10 cellular contexts compared by ENCODE assay signal in genomic region chr2:165743442-165743841, GRCh38. TPM values are rescaled to one million over a fixed set of nuclear protein-coding genes. Genes with fewer than 3 reads are reported as not detected.
DNase-seq lines count a peak whose midpoint lies in the region; ATAC-seq and TF ChIP-seq lines count a peak whose summit lies in the region.
"Had no signal": no experiment of that assay in that cellular context is flagged by ENCODE, and none has a peak within 500 bp of the region (broad histone marks: within the 10 kb centered on the region; RNA-seq: fewer than 3 reads in every experiment).

No MANE protein-coding gene starts in this region.

- peaks cover 6% of the 10 kb centered on the region for H3K36me3 Mint-ChIP-seq in dendritic cell treated with granulocyte-macrophage colony-stimulating factor and Interleukin-4, amounts not matched to agents 40 ng/mL and 50 ng/mL, for 4 days (ENCODE audit: low read depth)
- H3K36me3 Mint-ChIP-seq: activated naive CD8-positive, alpha-beta T cell had no signal

- CTCF ChIA-PET in HEK293T (lab: Yijun Ruan, JAX), result interaction anchor here (0.5 kb wide), 1 partner anchor 908 kb away, joined by 3 read pairs; no protein-coding TSS in a partner anchor

- 71 to 82% methylated on average over 2 of the region's 2 CpGs for WGBS in body of pancreas, 2 donors

- DNase-seq in breast epithelium (ENCODE audit: low spot score in 2 of 2) (no peak), body of pancreas (no peak), HEK293T (ENCODE audit: extremely low spot score) (no peak), activated gamma-delta T cell treated with Interleukin-2 at 50 U/mL for 16 hours (no peak)
- DNase-seq: NCI-H526 treated with DMSO at 0.1 percent for 48 hours had no signal

- H3K4me1 ChIP-seq in breast epithelium (no peaks in the 10 kb centered on the region), body of pancreas (no peaks in the 10 kb centered on the region)

- no peaks in the 10 kb centered on the region for H3K9me3 Mint-ChIP-seq in dendritic cell treated with granulocyte-macrophage colony-stimulating factor and Interleukin-4, amounts not matched to agents 40 ng/mL and 50 ng/mL, for 4 days

- intact Hi-C loops in dendritic cell treated with granulocyte-macrophage colony-stimulating factor and Interleukin-4, amounts not matched to agents 40 ng/mL and 50 ng/mL, for 4 days (cut with micrococcal nuclease), result no loop called here
- intact Hi-C loops in breast epithelium (cut with DNase I; ENCODE audit: low total_unique reads), result no loop called here
- intact Hi-C loops in body of pancreas (cut with DNase I), result no loop called here

- ATAC-seq in GM18909 (IDR thresholded peaks at IDR 0.05; ENCODE audit: poor library complexity, unreplicated experiment) (peak; percentile 95), HG02588 (IDR thresholded peaks at IDR 0.05; ENCODE audit: unreplicated experiment) (peak; percentile 96), HG03460 (IDR thresholded peaks at IDR 0.05; ENCODE audit: unreplicated experiment) (peak; percentile 95), body of pancreas (no peak)

- TF ChIP-seq POLR2A in breast epithelium (IDR thresholded peaks at IDR 0.05) (no peak), body of pancreas (IDR thresholded peaks at IDR 0.05) (no peak)

- H3K4me3 ChIP-seq in breast epithelium, result no peak overlapping the region
- no peak overlapping the region for H3K4me3 ChIP-seq in body of pancreas

- no peaks in the 10 kb centered on the region for H3K9me3 ChIP-seq in breast epithelium
- H3K9me3 ChIP-seq in body of pancreas, result no peaks in the 10 kb centered on the region

- H3K27me3 ChIP-seq in breast epithelium (no peaks in the 10 kb centered on the region), body of pancreas (no peaks in the 10 kb centered on the region)

- H3K4me3 Mint-ChIP-seq in dendritic cell treated with granulocyte-macrophage colony-stimulating factor and Interleukin-4, amounts not matched to agents 40 ng/mL and 50 ng/mL, for 4 days, result no peak overlapping the region
- H3K4me3 Mint-ChIP-seq: activated naive CD8-positive, alpha-beta T cell had no signal

- H3K36me3 ChIP-seq in breast epithelium (no peaks in the 10 kb centered on the region), body of pancreas (replicated peaks in 1 of 2; ENCODE audit: insufficient read depth in 1 of 2, low read depth in 2 of 2) (peaks cover 0 to 2% of the 10 kb centered on the region in 2 donors)

- peak overlapping the region; percentile 10 for H3K27ac Mint-ChIP-seq in dendritic cell treated with granulocyte-macrophage colony-stimulating factor and Interleukin-4, amounts not matched to agents 40 ng/mL and 50 ng/mL, for 4 days
- H3K27ac Mint-ChIP-seq: activated naive CD8-positive, alpha-beta T cell had no signal

- no peak for TF ChIP-seq CTCF in breast epithelium (IDR thresholded peaks at IDR 0.05)
- TF ChIP-seq CTCF in body of pancreas (IDR thresholded peaks at IDR 0.05), result no peak

- H3K27ac ChIP-seq in breast epithelium (no peak overlapping the region), body of pancreas (no peak overlapping the region)

- peaks cover 11% of the 10 kb centered on the region for H3K4me1 Mint-ChIP-seq in dendritic cell treated with granulocyte-macrophage colony-stimulating factor and Interleukin-4, amounts not matched to agents 40 ng/mL and 50 ng/mL, for 4 days (ENCODE audit: low read depth)

- no peaks in the 10 kb centered on the region for H3K27me3 Mint-ChIP-seq in dendritic cell treated with granulocyte-macrophage colony-stimulating factor and Interleukin-4, amounts not matched to agents 40 ng/mL and 50 ng/mL, for 4 days
- H3K27me3 Mint-ChIP-seq: activated naive CD8-positive, alpha-beta T cell had no signal

- POLR2A ChIA-PET in HEK293T (lab: Yijun Ruan, JAX), result no interaction called here

TF ChIP-seq in HEK293T, 16 proteins besides CTCF, POLR2A, EP300 and RAD21:
- TF ChIP-seq NFRKB (IDR thresholded peaks at IDR 0.05) (no peak), FOXK2 (IDR thresholded peaks at IDR 0.05) (no peak), FOXA1 (IDR thresholded peaks at IDR 0.05) (no peak), PKNOX1 (IDR thresholded peaks at IDR 0.05) (no peak), SP1 (IDR thresholded peaks at IDR 0.05) (no peak), BHLHE40 (IDR thresholded peaks at IDR 0.05; ENCODE audit: borderline replicate concordance) (no peak), ELF4 (IDR thresholded peaks at IDR 0.05) (no peak), LEF1 (IDR thresholded peaks at IDR 0.05; ENCODE audit: borderline replicate concordance) (no peak), ARNT (IDR thresholded peaks at IDR 0.05) (no peak), L3MBTL2 (conservative IDR thresholded peaks at IDR 0.05) (no peak), SUZ12 (IDR thresholded peaks at IDR 0.05) (no peak), CTBP1 (IDR thresholded peaks at IDR 0.05; ENCODE audit: borderline replicate concordance) (no peak), HDGF (IDR thresholded peaks at IDR 0.05; ENCODE audit: borderline replicate concordance) (no peak), ZNF384 (IDR thresholded peaks at IDR 0.05) (no peak), TARDBP (IDR thresholded peaks at IDR 0.05) (no peak), FOXM1 (IDR thresholded peaks at IDR 0.05; ENCODE audit: borderline replicate concordance) (no peak)
TF ChIP-seq in HEK293T: peak in this region for 0.

RNA-seq across cellular contexts. Expression of gene GALNT3, which starts 50.6 kb away (rescaled TPM):
- total RNA-seq in breast epithelium (10 to 100 TPM in 2 of 3 donors, 1 to 10 TPM in 1; 2.4 to 58.5 (median 36.7) TPM), body of pancreas (10 to 100 TPM; 29.7 to 64.9 TPM)
